8 cellular contexts compared by ENCODE assay signal in the genomic region with DNA sequence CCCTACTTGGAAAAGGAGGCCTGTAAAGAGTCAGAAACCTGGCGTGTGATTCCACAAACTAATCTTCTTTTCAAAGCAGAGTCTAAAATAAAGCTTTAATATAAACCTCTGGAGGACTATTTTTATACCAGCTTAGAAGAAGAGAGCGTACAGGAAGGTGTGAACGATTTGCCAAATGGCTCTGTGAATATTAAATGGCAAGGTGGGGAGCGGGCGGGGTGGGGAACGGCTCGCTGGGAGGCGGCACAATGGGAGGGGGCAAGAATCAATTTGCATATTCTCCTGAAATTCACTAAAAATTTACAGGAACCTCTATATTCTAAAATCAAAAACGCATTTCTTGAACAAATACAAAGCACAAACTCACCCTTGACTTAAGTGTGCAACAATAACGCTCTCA. TPM values are rescaled to one million over a fixed set of nuclear protein-coding genes. Genes with fewer than 3 reads are reported as not detected.
DNase-seq lines count a peak whose midpoint lies in the region; ATAC-seq, FAIRE-seq and TF ChIP-seq lines count a peak whose summit lies in the region.

No MANE protein-coding gene starts in this region.

- intact Hi-C loops in HepG2 (cut with micrococcal nuclease; ENCODE audit: unreplicated experiment), result loop anchor here (2.0 to 5.0 kb wide), 2 partner anchors 37 to 58 kb away; partner anchors contain the start of genes ZNF546 and ZNF780A

- TF ChIP-seq POLR2A in HepG2 (IDR thresholded peaks at IDR 0.05; ENCODE audit: insufficient read depth in 1 of 2, low read depth in 2 of 2, low read length in 2 of 2), result no peak

- TF ChIP-seq CTCF in HepG2 (CRISPR knock-in tag; IDR thresholded peaks at IDR 0.05) (no peak), thoracic aorta (IDR thresholded peaks at IDR 0.05) (no peak)

- peaks cover 18% of the 10 kb centered on the region for H3K27me3 Mint-ChIP-seq in T-helper 1 cell treated with Interleukin-12 subunit alpha and Interleukin-12 subunit beta and Interleukin-4 antibody, amounts not matched to agents 30 μg/mL and 1 μg/mL, for 36 hours (ENCODE audit: low read depth)

- TF ChIP-seq EP300 in HepG2 (IDR thresholded peaks at IDR 0.05; ENCODE audit: low read depth in 2 of 2, low read length in 2 of 2) (no peak), HepG2 (CRISPR knock-in tag; IDR thresholded peaks at IDR 0.05; ENCODE audit: borderline replicate concordance) (no peak)

- 34% methylated on average over 10 of the region's 10 CpGs for WGBS in HepG2 (ENCODE audit: low lambda C conversion rate)

- H3K4me1 ChIP-seq in adipocyte (ENCODE audit: control insufficient read depth, insufficient read depth, low read length) (peaks cover 10% of the 10 kb centered on the region), HepG2 (ENCODE audit: insufficient read depth, low read length) (peaks cover 43% of the 10 kb centered on the region), thoracic aorta (ENCODE audit: control insufficient read depth in 1 of 2, low read depth in 2 of 2) (peaks cover 4 to 21% of the 10 kb centered on the region in 2 donors)

- peaks cover 42% of the 10 kb centered on the region for H3K9me3 Mint-ChIP-seq in T-helper 1 cell treated with Interleukin-12 subunit alpha and Interleukin-12 subunit beta and Interleukin-4 antibody, amounts not matched to agents 30 μg/mL and 1 μg/mL, for 36 hours

- POLR2A ChIA-PET in HepG2 (lab: Yijun Ruan, JAX), result interaction anchor here (0.9 to 3.2 kb wide), 3 partner anchors 30 to 84 kb away, joined by 4 to 15 read pairs (median 4); partner anchors contain the start of genes PSMC4 and ZNF780A

- CTCF ChIA-PET in HepG2 (lab: Yijun Ruan, JAX; ENCODE audit: low intra/inter-chr PET ratio, low total read pairs), result no interaction called here

- no peak for ATAC-seq in HepG2
- ATAC-seq in thoracic aorta (ENCODE audit: insufficient number of reproducible peaks, low FRiP score, low read depth), result no peak

- no peak for TF ChIP-seq RAD21 in HepG2 (CRISPR knock-in tag; IDR thresholded peaks at IDR 0.05)

- H3K27ac ChIP-seq in HepG2 (ENCODE audit: extremely low read length, insufficient read depth, low read length), result peak overlapping the region; percentile 65
- no peak overlapping the region for H3K27ac ChIP-seq in thoracic aorta

- H3K9me3 ChIP-seq in adipocyte (ENCODE audit: control insufficient read depth, low read length) (peaks cover 8% of the 10 kb centered on the region), HepG2 (ENCODE audit: low read length) (peaks cover 17% of the 10 kb centered on the region), thoracic aorta (peaks cover 14% of the 10 kb centered on the region)

- no peak overlapping the region for H2AFZ ChIP-seq in HepG2 (ENCODE audit: low read length)

- H3K9ac ChIP-seq in adipocyte (ENCODE audit: low read length) (peak overlapping the region; percentile 88), HepG2 (ENCODE audit: insufficient read depth, low read depth, low read length) (peak overlapping the region; percentile 85)

- peak overlapping the region; percentile 79 for H3K4me2 ChIP-seq in HepG2 (ENCODE audit: low read depth, low read length)

- H3K4me3 Mint-ChIP-seq in T-helper 1 cell treated with Interleukin-12 subunit alpha and Interleukin-12 subunit beta and Interleukin-4 antibody, amounts not matched to agents 30 μg/mL and 1 μg/mL, for 36 hours, result peak overlapping the region; percentile 99

- peaks cover 35% of the 10 kb centered on the region for H3K4me1 Mint-ChIP-seq in T-helper 1 cell treated with Interleukin-12 subunit alpha and Interleukin-12 subunit beta and Interleukin-4 antibody, amounts not matched to agents 30 μg/mL and 1 μg/mL, for 36 hours (ENCODE audit: low read depth)

- H3K4me3 ChIP-seq in adipocyte (ENCODE audit: low read length) (peak overlapping the region; percentile 94), HepG2 (replicated peaks in 1 of 3; ENCODE audit: insufficient read depth in 1 of 3, low read depth in 2 of 3, low read length in 3 of 3) (peak overlapping the region; percentile 80 to 90 (median 84)), thoracic aorta (peak overlapping the region; percentile 75)

- FAIRE-seq in HepG2 (lab: Jason Lieb, UNC), result no peak

- in situ Hi-C loops in HepG2 (cut with HindIII; ENCODE audit: extremely low pct_ligation_motif_present, low pct_unique_long_range_greater_than_20kb), result no loop called here

- H3K27ac Mint-ChIP-seq in T-helper 1 cell treated with Interleukin-12 subunit alpha and Interleukin-12 subunit beta and Interleukin-4 antibody, amounts not matched to agents 30 μg/mL and 1 μg/mL, for 36 hours, result peak overlapping the region; percentile 99

- H3K36me3 ChIP-seq in adipocyte (ENCODE audit: control insufficient read depth, insufficient read depth, low read length, severe bottlenecking), result no peaks in the 10 kb centered on the region
- peaks cover 2 to 4% of the 10 kb centered on the region in 2 experiments; a peak in 2 of 5 replicates for H3K36me3 ChIP-seq in HepG2 (replicated peaks in 1 of 2; ENCODE audit: control insufficient read depth in 1 of 2, insufficient read depth in 2 of 2, low read length in 2 of 2)
- H3K36me3 ChIP-seq in thoracic aorta, result no peaks in the 10 kb centered on the region

- H4K20me1 ChIP-seq in HepG2 (ENCODE audit: insufficient read depth, low read length), result peaks cover 3% of the 10 kb centered on the region; the same call in 1 of the 2 replicates

- peaks cover 58% of the 10 kb centered on the region for H3K79me2 ChIP-seq in HepG2 (ENCODE audit: insufficient read depth, low read length)

- BruUV-seq in HepG2 (replicated peaks; lab: Mats Ljungman, UMichigan), result no TSS peak

- H3K27me3 ChIP-seq in adipocyte (replicated peaks; ENCODE audit: control insufficient read depth, insufficient read depth, low read length) (no peaks in the 10 kb centered on the region), HepG2 (ENCODE audit: control insufficient read depth in 1 of 2, insufficient read depth in 2 of 2, low read length in 2 of 2) (no peaks in the 10 kb centered on the region; a peak in 1 of 5 replicates), thoracic aorta (replicated peaks; ENCODE audit: insufficient read depth) (no peaks in the 10 kb centered on the region)

- H3K36me3 Mint-ChIP-seq in T-helper 1 cell treated with Interleukin-12 subunit alpha and Interleukin-12 subunit beta and Interleukin-4 antibody, amounts not matched to agents 30 μg/mL and 1 μg/mL, for 36 hours (ENCODE audit: low read depth), result peaks cover 45% of the 10 kb centered on the region

- no peak for DNase-seq in T-helper 1 cell
- DNase-seq in adipocyte (ENCODE audit: low read depth), result no peak
- DNase-seq in HepG2 (ENCODE audit: low spot score), result no peak
- no peak for DNase-seq in thoracic aorta (ENCODE audit: low spot score)
- no peak for DNase-seq in Kasumi-1 (lab: John Stamatoyannopoulos, UW)
- DNase-seq in mesenteric fat pad (ENCODE audit: low spot score), result no peak
- no peak for DNase-seq in DMS 273 treated with DMSO at 0.1 percent for 48 hours (lab: John Stamatoyannopoulos, UW)

RNA-seq across cellular contexts. Expression of gene ZNF780B, which starts 1.0 kb away (rescaled TPM):
- total RNA-seq in HepG2 (2016; rRNA removed; fragmentation: Illumina TruSeq; extraction: Trizol) (21.9 and 25.0 TPM in 2 replicates), thoracic aorta (10 to 100 TPM; 21.2 to 25.3 TPM), mesenteric fat pad (11.4 TPM)
- total RNA-seq in HepG2 (2016; cell fraction: cytosol; rRNA removed; fragmentation: Illumina TruSeq; extraction: Trizol; ENCODE audit: low read depth), result 4.0 and 5.7 TPM in 2 replicates
- total RNA-seq in HepG2 (2016; cell fraction: insoluble cytoplasmic fraction; rRNA removed; fragmentation: Illumina TruSeq; extraction: Trizol), result 19.0 and 28.3 TPM in 2 replicates
- total RNA-seq in HepG2 (2016; cell fraction: membrane; rRNA removed; fragmentation: Illumina TruSeq; extraction: Trizol), result 9.7 and 11.9 TPM in 2 replicates
- 30.3 and 43.5 TPM in 2 replicates for total RNA-seq in HepG2 (2016; cell fraction: nucleus; rRNA removed; fragmentation: Illumina TruSeq; extraction: Trizol)
- polyA plus RNA-seq in HepG2 (2011; rRNA removed), result 6.5 and 6.6 TPM in 2 replicates
- polyA plus RNA-seq in HepG2 (2011; cell fraction: cytosol; rRNA removed), result 2.0 and 2.6 TPM in 2 replicates
- polyA plus RNA-seq in HepG2 (2011; cell fraction: nucleus; rRNA removed), result 14.4 and 21.2 TPM in 2 replicates
- polyA plus RNA-seq in HepG2 (2012), result 7.5 and 9.2 TPM in 2 replicates
- polyA plus RNA-seq in HepG2 (2016; cell fraction: cytosol; fragmentation: Illumina TruSeq; extraction: Trizol; ENCODE audit: low read depth), result 0.55 and 0.95 TPM in 2 replicates
- polyA plus RNA-seq in HepG2 (2016; cell fraction: insoluble cytoplasmic fraction; fragmentation: Illumina TruSeq; extraction: Trizol; ENCODE audit: low read depth), result 5.6 and 7.2 TPM in 2 replicates
- polyA plus RNA-seq in HepG2 (2016; cell fraction: membrane; fragmentation: Illumina TruSeq; extraction: Trizol; ENCODE audit: low read depth), result 0.78 and 1.7 TPM in 2 replicates
- 22.1 and 23.1 TPM in 2 replicates for polyA plus RNA-seq in HepG2 (2016; cell fraction: nucleus; fragmentation: Illumina TruSeq; extraction: Trizol; ENCODE audit: insufficient read depth, low read depth)
- 10.8 and 11.3 TPM in 2 replicates for polyA minus RNA-seq in HepG2 (2011; rRNA and poly(A)+ RNA removed; ENCODE audit: low replicate concordance)
- 4.4 and 5.1 TPM in 2 replicates for polyA minus RNA-seq in HepG2 (2011; cell fraction: cytosol; rRNA and poly(A)+ RNA removed)
- 72.6 and 95.0 TPM in 2 replicates for polyA minus RNA-seq in HepG2 (2011; cell fraction: nucleus; rRNA and poly(A)+ RNA removed)

RNA-seq across cellular contexts. Expression of gene ZNF780A, which starts 35.7 kb away (rescaled TPM):
- total RNA-seq in HepG2 (2016; rRNA removed; fragmentation: Illumina TruSeq; extraction: Trizol), result 22.7 and 22.9 TPM in 2 replicates
- total RNA-seq in HepG2 (2016; cell fraction: cytosol; rRNA removed; fragmentation: Illumina TruSeq; extraction: Trizol; ENCODE audit: low read depth), result 3.0 and 3.3 TPM in 2 replicates
- 21.7 and 25.4 TPM in 2 replicates for total RNA-seq in HepG2 (2016; cell fraction: insoluble cytoplasmic fraction; rRNA removed; fragmentation: Illumina TruSeq; extraction: Trizol)
- 6.3 and 9.6 TPM in 2 replicates for total RNA-seq in HepG2 (2016; cell fraction: membrane; rRNA removed; fragmentation: Illumina TruSeq; extraction: Trizol)
- total RNA-seq in HepG2 (2016; cell fraction: nucleus; rRNA removed; fragmentation: Illumina TruSeq; extraction: Trizol), result 38.6 and 39.0 TPM in 2 replicates
- 12.4 and 13.5 TPM in 2 replicates for polyA plus RNA-seq in HepG2 (2011; rRNA removed)
- polyA plus RNA-seq in HepG2 (2011; cell fraction: cytosol; rRNA removed), result 6.0 and 9.5 TPM in 2 replicates
- polyA plus RNA-seq in HepG2 (2011; cell fraction: nucleus; rRNA removed), result 20.5 and 26.8 TPM in 2 replicates
- 15.0 and 17.3 TPM in 2 replicates for polyA plus RNA-seq in HepG2 (2012)
- polyA plus RNA-seq in HepG2 (2016; cell fraction: cytosol; fragmentation: Illumina TruSeq; extraction: Trizol; ENCODE audit: low read depth), result 2.1 and 2.3 TPM in 2 replicates
- polyA plus RNA-seq in HepG2 (2016; cell fraction: insoluble cytoplasmic fraction; fragmentation: Illumina TruSeq; extraction: Trizol; ENCODE audit: low read depth), result 12.7 and 14.0 TPM in 2 replicates
- polyA plus RNA-seq in HepG2 (2016; cell fraction: membrane; fragmentation: Illumina TruSeq; extraction: Trizol; ENCODE audit: low read depth), result 2.7 and 4.8 TPM in 2 replicates
- polyA plus RNA-seq in HepG2 (2016; cell fraction: nucleus; fragmentation: Illumina TruSeq; extraction: Trizol; ENCODE audit: insufficient read depth, low read depth), result 24.5 and 25.3 TPM in 2 replicates
- polyA minus RNA-seq in HepG2 (2011; rRNA and poly(A)+ RNA removed; ENCODE audit: low replicate concordance), result 12.7 and 16.8 TPM in 2 replicates
- polyA minus RNA-seq in HepG2 (2011; cell fraction: cytosol; rRNA and poly(A)+ RNA removed), result 7.1 and 9.6 TPM in 2 replicates
- 86.3 and 88.8 TPM in 2 replicates for polyA minus RNA-seq in HepG2 (2011; cell fraction: nucleus; rRNA and poly(A)+ RNA removed)
- 10 to 100 TPM in 1 of 2 donors, 1 to 10 TPM in 1; 8.9 to 17.7 TPM for total RNA-seq in thoracic aorta
- total RNA-seq in mesenteric fat pad, result 12.7 TPM

RNA-seq across cellular contexts. Expression of gene ZNF546, which starts 58.2 kb away (rescaled TPM):
- 4.1 and 6.0 TPM in 2 replicates for total RNA-seq in HepG2 (2016; rRNA removed; fragmentation: Illumina TruSeq; extraction: Trizol)
- 0.18 and 0.20 TPM in 2 replicates for total RNA-seq in HepG2 (2016; cell fraction: cytosol; rRNA removed; fragmentation: Illumina TruSeq; extraction: Trizol; ENCODE audit: low read depth)
- 4.6 and 6.1 TPM in 2 replicates for total RNA-seq in HepG2 (2016; cell fraction: insoluble cytoplasmic fraction; rRNA removed; fragmentation: Illumina TruSeq; extraction: Trizol)
- total RNA-seq in HepG2 (2016; cell fraction: membrane; rRNA removed; fragmentation: Illumina TruSeq; extraction: Trizol), result 1.4 and 2.4 TPM in 2 replicates
- 6.4 and 7.1 TPM in 2 replicates for total RNA-seq in HepG2 (2016; cell fraction: nucleus; rRNA removed; fragmentation: Illumina TruSeq; extraction: Trizol)
- polyA plus RNA-seq in HepG2 (2011; rRNA removed), result 2.2 and 2.5 TPM in 2 replicates
- polyA plus RNA-seq in HepG2 (2011; cell fraction: cytosol; rRNA removed), result 0.74 and 1.4 TPM in 2 replicates
- polyA plus RNA-seq in HepG2 (2011; cell fraction: nucleus; rRNA removed), result 2.0 and 2.9 TPM in 2 replicates
- polyA plus RNA-seq in HepG2 (2012), result 1.3 and 2.1 TPM in 2 replicates
- polyA plus RNA-seq in HepG2 (2016; cell fraction: cytosol; fragmentation: Illumina TruSeq; extraction: Trizol; ENCODE audit: low read depth), result 0.05 and 0.28 TPM in 2 replicates
- polyA plus RNA-seq in HepG2 (2016; cell fraction: insoluble cytoplasmic fraction; fragmentation: Illumina TruSeq; extraction: Trizol; ENCODE audit: low read depth), result 2.7 and 2.8 TPM in 2 replicates
- polyA plus RNA-seq in HepG2 (2016; cell fraction: membrane; fragmentation: Illumina TruSeq; extraction: Trizol; ENCODE audit: low read depth), result 0.25 and 0.58 TPM in 2 replicates
- polyA plus RNA-seq in HepG2 (2016; cell fraction: nucleus; fragmentation: Illumina TruSeq; extraction: Trizol; ENCODE audit: insufficient read depth, low read depth), result 6.0 and 6.4 TPM in 2 replicates
- 4.0 and 5.1 TPM in 2 replicates for polyA minus RNA-seq in HepG2 (2011; rRNA and poly(A)+ RNA removed; ENCODE audit: low replicate concordance)
- polyA minus RNA-seq in HepG2 (2011; cell fraction: cytosol; rRNA and poly(A)+ RNA removed), result 1.8 and 2.4 TPM in 2 replicates
- 14.5 and 15.5 TPM in 2 replicates for polyA minus RNA-seq in HepG2 (2011; cell fraction: nucleus; rRNA and poly(A)+ RNA removed)
- 1 to 10 TPM; 5.8 to 8.5 TPM for total RNA-seq in thoracic aorta
- 3.9 TPM for total RNA-seq in mesenteric fat pad
